Comparison of ENCODE assay signal across 8 cellular contexts in the genomic region with DNA sequence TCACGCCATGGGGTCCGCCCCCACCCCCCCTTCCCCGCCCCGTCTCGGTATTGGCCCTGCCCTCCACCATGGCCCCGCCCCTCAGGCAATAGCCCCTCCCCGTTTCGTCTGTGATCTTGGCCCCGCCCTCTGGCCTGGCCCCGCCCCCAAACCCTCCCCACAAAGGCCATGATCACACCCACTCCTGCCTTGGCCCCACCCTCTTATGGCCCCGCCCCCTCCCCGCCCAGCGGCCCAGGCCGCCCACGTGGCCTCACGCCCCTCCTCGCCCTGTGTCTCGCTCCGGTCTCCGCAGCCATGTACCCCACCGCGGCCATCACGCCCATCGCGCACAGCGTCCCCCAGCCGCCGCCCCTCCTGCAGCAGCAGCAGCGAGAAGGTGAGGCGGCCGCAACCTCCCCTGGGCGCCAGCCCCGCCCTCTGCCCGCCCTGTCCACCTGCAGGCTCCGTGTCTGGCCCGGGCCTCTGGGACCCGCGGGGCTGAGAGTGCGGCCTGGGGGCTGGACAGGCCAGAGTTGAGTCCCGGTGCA.
DNase-seq lines count a peak whose midpoint lies in the region; ATAC-seq and TF ChIP-seq lines count a peak whose summit lies in the region.

No MANE protein-coding gene starts in this region.

- in situ Hi-C loops in HAP-1 (cut with MboI; ENCODE audit: low sequenced_read_pairs): no loop called here

- H3K36me3 ChIP-seq in HAP-1 (replicated peaks) (no peaks in the 10 kb centered on the region), left ventricle myocardium inferior (no peaks in the 10 kb centered on the region)

- H3K4me1 ChIP-seq in HAP-1: peaks cover 8% of the 10 kb centered on the region
- H3K4me1 ChIP-seq in left ventricle myocardium inferior: peaks cover 6% of the 10 kb centered on the region

- H3K9me3 ChIP-seq in HAP-1: no peaks in the 10 kb centered on the region
- H3K9me3 ChIP-seq in left ventricle myocardium inferior (replicated peaks): no peaks in the 10 kb centered on the region

- H3K36me3 Mint-ChIP-seq in activated CD4-positive, alpha-beta memory T cell treated with anti-CD3 and anti-CD28 coated beads for 36 hours: no peaks in the 10 kb centered on the region

- H3K4me1 Mint-ChIP-seq in activated CD4-positive, alpha-beta memory T cell treated with anti-CD3 and anti-CD28 coated beads for 36 hours (ENCODE audit: low read depth): peaks cover 2% of the 10 kb centered on the region

- ATAC-seq in GM18520 (IDR thresholded peaks at IDR 0.05; ENCODE audit: unreplicated experiment): no peak

- H3K27me3 ChIP-seq in HAP-1 (ENCODE audit: low read depth) (peaks cover 24% of the 10 kb centered on the region), left ventricle myocardium inferior (ENCODE audit: low read depth) (peaks cover 92% of the 10 kb centered on the region), dorsolateral prefrontal cortex (peaks cover 0 to 16% (median 0%) of the 10 kb centered on the region in 45 donors)

- POLR2A ChIA-PET in activated CD4-positive, alpha-beta memory T cell treated with anti-CD3 and anti-CD28 coated beads for 36 hours (lab: Charles Lee): no interaction called here

- no peaks in the 10 kb centered on the region for H3K9me3 Mint-ChIP-seq in activated CD4-positive, alpha-beta memory T cell treated with anti-CD3 and anti-CD28 coated beads for 36 hours

- CTCF ChIA-PET in activated CD4-positive, alpha-beta memory T cell treated with anti-CD3 and anti-CD28 coated beads for 36 hours (lab: Charles Lee): interaction anchor here (1.0 kb wide), 1 partner anchor 10 kb away, joined by 3 read pairs; no protein-coding TSS in a partner anchor

- intact Hi-C loops in activated CD4-positive, alpha-beta memory T cell treated with anti-CD3 and anti-CD28 coated beads for 36 hours (cut with micrococcal nuclease): loop anchor here (1.0 kb wide), 1 partner anchor 9 kb away; no protein-coding TSS in a partner anchor
- intact Hi-C loops in left ventricle myocardium inferior (cut with micrococcal nuclease) (no loop called here), dorsolateral prefrontal cortex (cut with DNase I) (no loop called here)

- H3K27ac Mint-ChIP-seq in activated CD4-positive, alpha-beta memory T cell treated with anti-CD3 and anti-CD28 coated beads for 36 hours: no peak overlapping the region

- H3K27ac ChIP-seq in left ventricle myocardium inferior (replicated peaks) (no peak overlapping the region), dorsolateral prefrontal cortex (no peak overlapping the region)

- no peak overlapping the region for H3K4me3 Mint-ChIP-seq in activated CD4-positive, alpha-beta memory T cell treated with anti-CD3 and anti-CD28 coated beads for 36 hours

- H3K27me3 Mint-ChIP-seq in activated CD4-positive, alpha-beta memory T cell treated with anti-CD3 and anti-CD28 coated beads for 36 hours: peaks cover 7% of the 10 kb centered on the region

- TF ChIP-seq CTCF in left ventricle myocardium inferior (IDR thresholded peaks at IDR 0.05; ENCODE audit: borderline replicate concordance) (no peak), dorsolateral prefrontal cortex (IDR thresholded peaks at IDR 0.05 in 54 of 56, conservative IDR thresholded peaks at IDR 0.05 in 2 of 56; ENCODE audit: low read depth in 1 of 56, partially characterized antibody in 56 of 56) (no peak)

- H3K4me3 ChIP-seq in HAP-1 (peak overlapping the region; percentile 39), left ventricle myocardium inferior (peak overlapping the region; percentile 19), dorsolateral prefrontal cortex (peak overlapping the region in 1 of 59 donors; percentile 16)

- DNase-seq in HAP-1 (ENCODE audit: low spot score in 2 of 2) (peak in 1 of 2 experiments; percentile 83), left ventricle myocardium inferior (no peak), SKM-1 treated with dmso at 0.1 percent for 144 hours (lab: John Stamatoyannopoulos, UW; ENCODE audit: unreplicated experiment) (no peak), NOMO-1 (lab: John Stamatoyannopoulos, UW; ENCODE audit: unreplicated experiment in 2 of 2) (no peak), dorsolateral prefrontal cortex (no peak)
- DNase-seq in activated CD4-positive, alpha-beta memory T cell treated with anti-CD3 and anti-CD28 coated beads for 36 hours: peak; percentile 77
- peak; percentile 43 for DNase-seq in stimulated activated CD4-positive, alpha-beta T cell treated with anti-CD3 and anti-CD28 coated beads, Interleukin-4, amount 100 ng/mL, for 24 hours

Comparison
In these comparisons a context has a peak if more than half of its experiments do, and no peak if none do; other contexts are left out.
1. DNase-seq: peak in activated CD4-positive, alpha-beta memory T cell treated with anti-CD3 and anti-CD28 coated beads for 36 hours (single experiment) and stimulated activated CD4-positive, alpha-beta T cell treated with anti-CD3 and anti-CD28 coated beads, Interleukin-4, amount 100 ng/mL, for 24 hours (single experiment); none in left ventricle myocardium inferior (single experiment), SKM-1 treated with dmso at 0.1 percent for 144 hours (single experiment), NOMO-1 (0 of 2) and dorsolateral prefrontal cortex (0 of 10).